ENCODE assay signal across 12 cellular contexts in genomic region chr12:49341777-49342065, GRCh38. TPM values are rescaled to one million over a fixed set of nuclear protein-coding genes. Genes with fewer than 3 reads are reported as not detected.
A peak's percentile ranks its signal among the peaks of the same experiment; 100 is the strongest.
DNase-seq lines count a peak whose midpoint lies in the region; ATAC-seq and TF ChIP-seq lines count a peak whose summit lies in the region.
"Had no signal": no experiment of that assay in that cellular context is flagged by ENCODE, and none has a peak within 500 bp of the region (broad histone marks: within the 10 kb centered on the region; RNA-seq: fewer than 3 reads in every experiment).

No MANE protein-coding gene starts in this region.

- H3K4me1 ChIP-seq in GM23248 (ENCODE audit: insufficient read depth) (peaks cover 17% of the 10 kb centered on the region), iPS-20b (ENCODE audit: insufficient read depth, low read length) (peaks cover 28% of the 10 kb centered on the region)

- H3K4me2 ChIP-seq in GM23248 (ENCODE audit: unreplicated experiment), result peak overlapping the region; percentile 70

- DNase-seq in GM23248, result no peak
- no peak for DNase-seq in WTC11 (ENCODE audit: low spot score)
- DNase-seq in stimulated activated effector memory CD8-positive, alpha-beta T cell treated with anti-CD3 and anti-CD28 coated beads, Interleukin-12 subunit alpha, Interleukin-12 subunit beta, amount 100 ng/mL, for 72 hours (ENCODE audit: low spot score in 2 of 2), result no peak
- no peak for DNase-seq in MG63
- no peak for DNase-seq in DMS 273 treated with DMSO at 0.1 percent for 48 hours (lab: John Stamatoyannopoulos, UW)
- DNase-seq in T-helper 9 cell, result no peak
- DNase-seq in activated effector memory CD4-positive, alpha-beta T cell treated with anti-CD3 and anti-CD28 coated beads, Interleukin-2, amount 50 U/mL, for 16 hours, result no peak
- DNase-seq: central memory CD4-positive, alpha-beta T cell had no signal

- peak overlapping the region; percentile 67 for H3K4me3 Mint-ChIP-seq in WTC11
- H3K4me3 Mint-ChIP-seq in stimulated activated effector memory CD8-positive, alpha-beta T cell treated with anti-CD3 and anti-CD28 coated beads, Interleukin-12 subunit alpha, Interleukin-12 subunit beta, amount 100 ng/mL, for 72 hours, result peak overlapping the region; percentile 66

- H3K27ac ChIP-seq in GM23248, result no peak overlapping the region
- no peak overlapping the region for H3K27ac ChIP-seq in iPS-20b (ENCODE audit: low read length)
- H3K27ac ChIP-seq: VCaP had no signal

- H3K36me3 ChIP-seq in GM23248 (ENCODE audit: low read depth), result no peaks in the 10 kb centered on the region
- H3K36me3 ChIP-seq in iPS-20b (ENCODE audit: insufficient read depth, low read depth, low read length), result no peaks in the 10 kb centered on the region
- H3K36me3 ChIP-seq in MG63, result no peaks in the 10 kb centered on the region

- H3K9me3 Mint-ChIP-seq in WTC11, result no peaks in the 10 kb centered on the region
- no peaks in the 10 kb centered on the region for H3K9me3 Mint-ChIP-seq in stimulated activated effector memory CD8-positive, alpha-beta T cell treated with anti-CD3 and anti-CD28 coated beads, Interleukin-12 subunit alpha, Interleukin-12 subunit beta, amount 100 ng/mL, for 72 hours

- no peak for TF ChIP-seq CTCF in WTC11 (IDR thresholded peaks at IDR 0.05)

- POLR2A ChIA-PET in WTC11 (lab: Charles Lee), result interaction anchor here (0.8 to 2.7 kb wide), 6 partner anchors 10 to 48 kb away, joined by 3 to 18 read pairs (median 6); partner anchors contain the start of genes PRPH and TROAP

- in situ Hi-C loops in GM23248 (cut with MboI), result no loop called here

- H3K9me3 ChIP-seq in GM23248 (ENCODE audit: low read depth) (no peaks in the 10 kb centered on the region), iPS-20b (ENCODE audit: insufficient read depth, low read depth, low read length) (no peaks in the 10 kb centered on the region; the same call in 1 of the 2 replicates), MG63 (no peaks in the 10 kb centered on the region)

- H4K20me1 ChIP-seq in GM23248 (ENCODE audit: insufficient read depth), result no peaks in the 10 kb centered on the region

- 0 out of 2 replicates have a peak, but pooled peaks cover 4% of the 10 kb centered on the region for H3F3A ChIP-seq in GM23248 (ENCODE audit: insufficient read depth)

- CTCF ChIA-PET in WTC11 (lab: Charles Lee), result interaction anchor here (0.6 to 3.9 kb wide), 59 partner anchors 9 to 604 kb away, joined by 3 to 264 read pairs (median 5); partner anchors contain the start of genes KCNH3, PRPF40B, PRPH and SPATS2

- H3K9ac ChIP-seq in GM23248 (no peak overlapping the region), iPS-20b (ENCODE audit: low read depth, low read length) (no peak overlapping the region)

- no peak overlapping the region for H3K27ac Mint-ChIP-seq in WTC11
- H3K27ac Mint-ChIP-seq in stimulated activated effector memory CD8-positive, alpha-beta T cell treated with anti-CD3 and anti-CD28 coated beads, Interleukin-12 subunit alpha, Interleukin-12 subunit beta, amount 100 ng/mL, for 72 hours, result no peak overlapping the region

- H3K4me1 Mint-ChIP-seq in WTC11, result peaks cover 55% of the 10 kb centered on the region
- peaks cover 50% of the 10 kb centered on the region for H3K4me1 Mint-ChIP-seq in stimulated activated effector memory CD8-positive, alpha-beta T cell treated with anti-CD3 and anti-CD28 coated beads, Interleukin-12 subunit alpha, Interleukin-12 subunit beta, amount 100 ng/mL, for 72 hours

- H3K36me3 Mint-ChIP-seq in WTC11, result no peaks in the 10 kb centered on the region
- H3K36me3 Mint-ChIP-seq in stimulated activated effector memory CD8-positive, alpha-beta T cell treated with anti-CD3 and anti-CD28 coated beads, Interleukin-12 subunit alpha, Interleukin-12 subunit beta, amount 100 ng/mL, for 72 hours, result peaks cover 2% of the 10 kb centered on the region

- peak overlapping the region; percentile 71; the same call in 1 of the 2 replicates for H2AFZ ChIP-seq in GM23248

- H3K27me3 Mint-ChIP-seq in WTC11 (ENCODE audit: low read depth), result peaks cover 99% of the 10 kb centered on the region

- no peak for ATAC-seq in WTC11
- no peak for ATAC-seq in stimulated activated effector memory CD8-positive, alpha-beta T cell treated with anti-CD3 and anti-CD28 coated beads, Interleukin-12 subunit alpha, Interleukin-12 subunit beta, amount 100 ng/mL, for 72 hours

- no peaks in the 10 kb centered on the region for H3K79me2 ChIP-seq in GM23248 (ENCODE audit: insufficient read depth)

- H3K9me2 ChIP-seq in GM23248 (ENCODE audit: insufficient read depth), result no peaks in the 10 kb centered on the region

- H3K4me3 ChIP-seq in GM23248 (no peak overlapping the region), iPS-20b (ENCODE audit: low read length) (peak overlapping the region; percentile 71), MG63 (no peak overlapping the region)

- 29 to 32% methylated on average over 16 to 21 of the region's 21 CpGs for WGBS in GM23248 (ENCODE audit: low coverage in 1 of 2, low lambda C conversion rate in 2 of 2, missing lambda C conversion rate in 2 of 2), 2 experiments

- H3K27me3 ChIP-seq in GM23248 (replicated peaks; ENCODE audit: insufficient read depth) (peaks cover 57% of the 10 kb centered on the region), iPS-20b (ENCODE audit: insufficient read depth, low read length) (peaks cover 100% of the 10 kb centered on the region), MG63 (peaks cover 4% of the 10 kb centered on the region; the same call in 1 of the 2 replicates)

TF ChIP-seq in WTC11, 78 proteins besides CTCF, POLR2A, EP300 and RAD21:
- TF ChIP-seq PREB (CRISPR knock-in tag; IDR thresholded peaks at IDR 0.05; ENCODE audit: borderline replicate concordance) (no peak), FOXP1 (CRISPR knock-in tag; IDR thresholded peaks at IDR 0.05; ENCODE audit: borderline replicate concordance) (no peak), E2F4 (CRISPR knock-in tag; IDR thresholded peaks at IDR 0.05; ENCODE audit: borderline replicate concordance, low read depth) (no peak), NR2C2 (CRISPR knock-in tag; IDR thresholded peaks at IDR 0.05) (no peak), NFATC4 (CRISPR knock-in tag; IDR thresholded peaks at IDR 0.05) (no peak), ZMAT4 (CRISPR knock-in tag; IDR thresholded peaks at IDR 0.05) (no peak), E2F5 (CRISPR knock-in tag; IDR thresholded peaks at IDR 0.05) (no peak)
TF ChIP-seq in WTC11: peak in this region for 0.

RNA-seq across cellular contexts. Expression of gene C1QL4, which starts 4.7 kb away (rescaled TPM):
- not detected in 2 replicates for total RNA-seq in GM23248 (2014; rRNA removed; shearing (Covaris generic))
- polyA plus RNA-seq in GM23248 (2016; fragmentation: Nextera tagmentation; extraction: Ambion mirVana), result not detected in 2 replicates
- 0.92 to 1.2 TPM (median 1.2 TPM) in 3 replicates for total RNA-seq in WTC11 (2021)
- total RNA-seq in MG63 (2014; rRNA removed; shearing (Covaris generic); ENCODE audit: low replicate concordance), result 0.10 TPM in 1 of 2 replicates, not detected in the other
- total RNA-seq: GM12878, left lobe of liver had no signal

RNA-seq across cellular contexts. Expression of gene DNAJC22, which starts 5.0 kb away (rescaled TPM):
- total RNA-seq in GM23248 (2014; rRNA removed; shearing (Covaris generic)), result 1.5 and 2.5 TPM in 2 replicates
- polyA plus RNA-seq in GM23248 (2016; fragmentation: Nextera tagmentation; extraction: Ambion mirVana), result 0.69 and 1.9 TPM in 2 replicates
- total RNA-seq in WTC11 (2021), result 0.14 to 0.24 TPM (median 0.23 TPM) in 3 replicates
- 3.1 and 6.5 TPM in 2 replicates for total RNA-seq in MG63 (2014; rRNA removed; shearing (Covaris generic); ENCODE audit: low replicate concordance)

RNA-seq across cellular contexts. Expression of gene TROAP, which starts 18.7 kb away (rescaled TPM):
- 4.4 and 6.2 TPM in 2 replicates for total RNA-seq in GM23248 (2014; rRNA removed; shearing (Covaris generic))
- 8.8 and 11.7 TPM in 2 replicates for polyA plus RNA-seq in GM23248 (2016; fragmentation: Nextera tagmentation; extraction: Ambion mirVana)
- total RNA-seq in WTC11 (2021), result 78.5 to 89.2 TPM (median 80.0 TPM) in 3 replicates
- 24.3 and 37.3 TPM in 2 replicates for total RNA-seq in MG63 (2014; rRNA removed; shearing (Covaris generic); ENCODE audit: low replicate concordance)

RNA-seq across cellular contexts. Expression of gene SPATS2, which starts 25.5 kb away (rescaled TPM):
- 13.7 and 25.0 TPM in 2 replicates for total RNA-seq in GM23248 (2014; rRNA removed; shearing (Covaris generic))
- 22.3 and 22.4 TPM in 2 replicates for polyA plus RNA-seq in GM23248 (2016; fragmentation: Nextera tagmentation; extraction: Ambion mirVana)
- 25.9 to 26.9 TPM (median 26.5 TPM) in 3 replicates for total RNA-seq in WTC11 (2021)
- total RNA-seq in MG63 (2014; rRNA removed; shearing (Covaris generic); ENCODE audit: low replicate concordance), result 32.5 and 43.8 TPM in 2 replicates

RNA-seq across cellular contexts. Expression of gene PRPH, which starts 46.8 kb away (rescaled TPM):
- total RNA-seq in GM23248 (2014; rRNA removed; shearing (Covaris generic)), result not detected in 2 replicates
- polyA plus RNA-seq in GM23248 (2016; fragmentation: Nextera tagmentation; extraction: Ambion mirVana), result not detected in 2 replicates
- total RNA-seq in WTC11 (2021), result 0.73 to 2.4 TPM (median 1.7 TPM) in 3 replicates
- 5.0 and 7.1 TPM in 2 replicates for total RNA-seq in MG63 (2014; rRNA removed; shearing (Covaris generic); ENCODE audit: low replicate concordance)
- total RNA-seq: left lobe of liver had no signal
